In genomic region chr2:55138045-55138444, GRCh38 we compare ENCODE assay signal across 23 cellular contexts.
DNase-seq lines count a peak whose midpoint lies in the region; ATAC-seq, FAIRE-seq and TF ChIP-seq lines count a peak whose summit lies in the region.
"Had no signal": no experiment of that assay in that cellular context is flagged by ENCODE, and none has a peak within 500 bp of the region (broad histone marks: within the 10 kb centered on the region; RNA-seq: fewer than 3 reads in every experiment).

No MANE protein-coding gene starts in this region.

- no peak for ATAC-seq in lower lobe of right lung
- ATAC-seq in HG02798 (IDR thresholded peaks at IDR 0.05; ENCODE audit: poor library complexity, unreplicated experiment), result no peak
- ATAC-seq: activated CD8-positive, alpha-beta T cell treated with anti-CD3 and anti-CD28 coated beads, Interleukin-2, amount 10 ng/mL, durations not matched to agents 7 days and 5 days; GM12878; stimulated activated naive B cell treated with anti-CD40 and anti-IgM and Interleukin-4, amounts not matched to agents 10 μg/mL and 1 μg/mL and 100 μg/mL, for 72 hours had no signal

- TF ChIP-seq CTCF in Caco-2 (IDR thresholded peaks at IDR 0.05; ENCODE audit: insufficient read depth in 1 of 2, low read depth in 1 of 2, low read length in 1 of 2, severe bottlenecking in 1 of 2, unreplicated experiment in 1 of 2), result no peak
- TF ChIP-seq CTCF in lower lobe of right lung (IDR thresholded peaks at IDR 0.05), result no peak
- TF ChIP-seq CTCF in kidney (IDR thresholded peaks at IDR 0.05; ENCODE audit: borderline replicate concordance, extremely low read depth, insufficient read depth), result no peak

- POLR2A ChIA-PET in Caco-2 (lab: Charles Lee), result no interaction called here

- H3K4me1 Mint-ChIP-seq in Caco-2 (ENCODE audit: low read depth, unreplicated experiment), result peaks cover 53% of the 10 kb centered on the region

- H3K36me3 Mint-ChIP-seq in Caco-2 (ENCODE audit: insufficient read depth, unreplicated experiment), result no peaks in the 10 kb centered on the region
- H3K36me3 Mint-ChIP-seq: stimulated activated naive B cell treated with anti-CD40 and anti-IgM and Interleukin-4, amounts not matched to agents 10 μg/mL and 1 μg/mL and 100 μg/mL, for 72 hours had no signal

- no TSS peak for BruUV-seq in Caco-2 (replicated peaks; lab: Mats Ljungman, UMichigan)

- H3K27me3 ChIP-seq in Caco-2 (replicated peaks; ENCODE audit: control insufficient read depth, insufficient read depth, low read length) (no peaks in the 10 kb centered on the region), lower lobe of right lung (ENCODE audit: low read depth) (no peaks in the 10 kb centered on the region)
- H3K27me3 ChIP-seq: adrenal gland, heart right ventricle, tibial nerve had no signal

- H3K9ac ChIP-seq in kidney (ENCODE audit: low read length in 2 of 2), result no peak overlapping the region

- CTCF ChIA-PET in Caco-2 (lab: Charles Lee), result interaction anchor here (0.9 kb wide), 1 partner anchor 238 kb away, joined by 3 read pairs; no protein-coding TSS in a partner anchor

- H3K27ac Mint-ChIP-seq in Caco-2 (ENCODE audit: unreplicated experiment), result peak overlapping the region; percentile 60
- H3K27ac Mint-ChIP-seq: activated CD8-positive, alpha-beta T cell treated with anti-CD3 and anti-CD28 coated beads, Interleukin-2, amount 10 ng/mL, durations not matched to agents 7 days and 5 days; nephron progenitor cell; stimulated activated naive B cell treated with anti-CD40 and anti-IgM and Interleukin-4, amounts not matched to agents 10 μg/mL and 1 μg/mL and 100 μg/mL, for 72 hours had no signal

- H3K4me3 ChIP-seq in Caco-2 (ENCODE audit: low read depth, low read length) (no peak overlapping the region), lower lobe of right lung (no peak overlapping the region), kidney (ENCODE audit: low read length in 2 of 2) (no peak overlapping the region)
- H3K4me3 ChIP-seq: adrenal gland, GM12878, heart right ventricle, tibial nerve had no signal

- intact Hi-C loops in Caco-2 (cut with micrococcal nuclease; ENCODE audit: unreplicated experiment), result no loop called here
- intact Hi-C loops in lower lobe of right lung (cut with DNase I), result no loop called here
- intact Hi-C loops in kidney (cut with DNase I), result no loop called here

- DNase-seq in Caco-2 (no peak), caudate nucleus (lab: John Stamatoyannopoulos, UW) (no peak), lower lobe of right lung (no peak), kidney (no peak)
- DNase-seq in activated CD4-positive, alpha-beta T cell treated with anti-CD3 and anti-CD28 coated beads, Interleukin-2, amount 50 U/mL, for 48 hours, result no peak
- DNase-seq: activated CD4-positive, CD25-positive, alpha-beta regulatory T cell treated with anti-CD3 and anti-CD28 coated beads, Interleukin-2, amount 50 U/mL, for 72 hours; activated CD8-positive, alpha-beta T cell treated with anti-CD3 and anti-CD28 coated beads, Interleukin-2, amount 10 ng/mL, durations not matched to agents 7 days and 5 days; activated gamma-delta T cell treated with Interleukin-2 at 50 U/mL for 16 hours; DND-41; heart right ventricle; NCI-H1105; NCI-H2029 treated with DMSO at 0.1 percent for 48 hours; NCI-H345; nephron progenitor cell; SIG-M5; stimulated activated naive B cell treated with anti-CD40 and anti-IgM and Interleukin-4, amounts not matched to agents 10 μg/mL and 1 μg/mL and 100 μg/mL, for 72 hours had no signal

- H3K27me3 Mint-ChIP-seq in Caco-2 (ENCODE audit: insufficient read depth, unreplicated experiment), result no peaks in the 10 kb centered on the region
- H3K27me3 Mint-ChIP-seq: stimulated activated naive B cell treated with anti-CD40 and anti-IgM and Interleukin-4, amounts not matched to agents 10 μg/mL and 1 μg/mL and 100 μg/mL, for 72 hours had no signal

- peak overlapping the region; percentile 98 for H3K27ac ChIP-seq in caudate nucleus (ENCODE audit: low read depth, low read length)
- H3K27ac ChIP-seq in lower lobe of right lung, result peak overlapping the region; percentile 61
- peak overlapping the region; percentile 96 for H3K27ac ChIP-seq in temporal lobe (ENCODE audit: low read depth, low read length)
- H3K27ac ChIP-seq in kidney (ENCODE audit: low read depth in 2 of 2, low read length in 2 of 2), result no peak overlapping the region

- H3K36me3 ChIP-seq in Caco-2 (ENCODE audit: control insufficient read depth, insufficient read depth, low read length), result no peaks in the 10 kb centered on the region
- no peaks in the 10 kb centered on the region for H3K36me3 ChIP-seq in lower lobe of right lung
- no peaks in the 10 kb centered on the region for H3K36me3 ChIP-seq in kidney (ENCODE audit: control insufficient read depth in 1 of 2, insufficient read depth in 2 of 2, low read length in 2 of 2)
- H3K36me3 ChIP-seq: adrenal gland, heart right ventricle, tibial nerve had no signal

- no peak for FAIRE-seq in kidney (lab: Jason Lieb, UNC)
- FAIRE-seq: bronchial epithelial cell, GM12878, TTC549 had no signal

- H3K4me3 Mint-ChIP-seq in Caco-2 (ENCODE audit: unreplicated experiment), result no peak overlapping the region
- H3K4me3 Mint-ChIP-seq: activated CD8-positive, alpha-beta T cell treated with anti-CD3 and anti-CD28 coated beads, Interleukin-2, amount 10 ng/mL, durations not matched to agents 7 days and 5 days; nephron progenitor cell; stimulated activated naive B cell treated with anti-CD40 and anti-IgM and Interleukin-4, amounts not matched to agents 10 μg/mL and 1 μg/mL and 100 μg/mL, for 72 hours had no signal

- H3K9me3 Mint-ChIP-seq in Caco-2 (ENCODE audit: unreplicated experiment), result no peaks in the 10 kb centered on the region
- H3K9me3 Mint-ChIP-seq: nephron progenitor cell; stimulated activated naive B cell treated with anti-CD40 and anti-IgM and Interleukin-4, amounts not matched to agents 10 μg/mL and 1 μg/mL and 100 μg/mL, for 72 hours had no signal

- no peaks in the 10 kb centered on the region for H3K9me3 ChIP-seq in Caco-2
- no peaks in the 10 kb centered on the region for H3K9me3 ChIP-seq in lower lobe of right lung
- H3K9me3 ChIP-seq in kidney (ENCODE audit: control insufficient read depth in 1 of 2, low read length in 2 of 2), result no peaks in the 10 kb centered on the region
- H3K9me3 ChIP-seq: adrenal gland, heart right ventricle, tibial nerve had no signal

- H3K4me1 ChIP-seq in Caco-2 (peaks cover 45% of the 10 kb centered on the region), lower lobe of right lung (peaks cover 62% of the 10 kb centered on the region), kidney (ENCODE audit: control insufficient read depth in 1 of 2, insufficient read depth in 1 of 2, low read depth in 1 of 2, low read length in 2 of 2) (peaks cover 6 to 20% of the 10 kb centered on the region in 2 donors)

Comparison
In these comparisons a context has a peak if more than half of its experiments do, and no peak if none do; other contexts are left out.
1. H3K27ac ChIP-seq: peak in caudate nucleus (single experiment), lower lobe of right lung (single experiment) and temporal lobe (single experiment); none in kidney (0 of 2).